Comparison of ENCODE assay signal across 12 cellular contexts in the genomic region with DNA sequence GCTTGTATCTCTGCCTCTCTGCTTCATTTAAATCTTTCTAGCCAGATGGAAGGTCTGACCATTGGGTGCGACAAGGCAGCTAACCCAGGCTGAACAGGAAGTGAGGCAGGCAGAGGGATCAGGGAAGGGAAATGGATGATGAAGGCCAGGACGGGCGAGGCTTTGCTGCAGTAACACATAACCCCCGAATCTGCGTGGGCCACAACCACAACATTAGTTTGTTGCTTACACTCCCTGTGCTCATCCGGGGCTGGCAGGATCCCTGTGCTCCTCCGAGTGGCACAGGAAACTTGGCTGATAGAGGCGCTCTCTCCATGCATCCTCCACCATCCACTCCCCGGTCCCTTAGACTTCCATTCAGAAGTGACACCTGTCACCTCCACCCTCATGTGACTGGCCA. TPM values are rescaled to one million over a fixed set of nuclear protein-coding genes. Genes with fewer than 3 reads are reported as not detected.
DNase-seq lines count a peak whose midpoint lies in the region; ATAC-seq and TF ChIP-seq lines count a peak whose summit lies in the region.
"Had no signal": no experiment of that assay in that cellular context is flagged by ENCODE, and none has a peak within 500 bp of the region (broad histone marks: within the 10 kb centered on the region; RNA-seq: fewer than 3 reads in every experiment).

No MANE protein-coding gene starts in this region.

- H3K36me3 Mint-ChIP-seq in IgD-negative memory B cell (peaks cover 3% of the 10 kb centered on the region), chondrocyte (ENCODE audit: low read depth) (peaks cover 5% of the 10 kb centered on the region)
- peaks cover 44% of the 10 kb centered on the region for H3K36me3 Mint-ChIP-seq in central memory CD8-positive, alpha-beta T cell (ENCODE audit: insufficient read depth)
- peaks cover 13% of the 10 kb centered on the region for H3K36me3 Mint-ChIP-seq in stimulated activated memory B cell treated with anti-CD40 and anti-IgM and Interleukin-4, amounts not matched to agents 10 μg/mL and 1 μg/mL and 100 μg/mL, for 72 hours

- H3K27ac Mint-ChIP-seq in IgD-negative memory B cell (peak overlapping the region; percentile 90 to 96 (median 93)), chondrocyte (ENCODE audit: unreplicated experiment) (no peak overlapping the region)
- H3K27ac Mint-ChIP-seq in central memory CD8-positive, alpha-beta T cell (ENCODE audit: low read depth) = peak overlapping the region; percentile 99
- H3K27ac Mint-ChIP-seq in stimulated activated memory B cell treated with anti-CD40 and anti-IgM and Interleukin-4, amounts not matched to agents 10 μg/mL and 1 μg/mL and 100 μg/mL, for 72 hours = peak overlapping the region; percentile 96

- no peak for TF ChIP-seq CTCF in chondrocyte (IDR thresholded peaks at IDR 0.05)

- H3K4me3 Mint-ChIP-seq in IgD-negative memory B cell (peak overlapping the region; percentile 21 to 97 (median 80)), chondrocyte (ENCODE audit: unreplicated experiment) (no peak overlapping the region)
- H3K4me3 Mint-ChIP-seq in central memory CD8-positive, alpha-beta T cell = peak overlapping the region; percentile 92
- peak overlapping the region; percentile 88 for H3K4me3 Mint-ChIP-seq in stimulated activated memory B cell treated with anti-CD40 and anti-IgM and Interleukin-4, amounts not matched to agents 10 μg/mL and 1 μg/mL and 100 μg/mL, for 72 hours

- H3K4me1 Mint-ChIP-seq in IgD-negative memory B cell (peaks cover 27 to 30% (median 28%) of the 10 kb centered on the region in 3 donors), chondrocyte (ENCODE audit: low read depth) (peaks cover 13% of the 10 kb centered on the region)
- peaks cover 54% of the 10 kb centered on the region for H3K4me1 Mint-ChIP-seq in central memory CD8-positive, alpha-beta T cell
- peaks cover 70% of the 10 kb centered on the region for H3K4me1 Mint-ChIP-seq in stimulated activated memory B cell treated with anti-CD40 and anti-IgM and Interleukin-4, amounts not matched to agents 10 μg/mL and 1 μg/mL and 100 μg/mL, for 72 hours

- no peak for ATAC-seq in central memory CD8-positive, alpha-beta T cell (replicated peaks; ENCODE audit: extremely low read depth, poor library complexity, severe bottlenecking)
- no peak for ATAC-seq in stimulated activated memory B cell treated with anti-CD40 and anti-IgM and Interleukin-4, amounts not matched to agents 10 μg/mL and 1 μg/mL and 100 μg/mL, for 72 hours
- no peak for ATAC-seq in HG03280 (IDR thresholded peaks at IDR 0.05; ENCODE audit: unreplicated experiment)

- H3K9me3 Mint-ChIP-seq in IgD-negative memory B cell (no peaks in the 10 kb centered on the region), chondrocyte (ENCODE audit: low read depth) (no peaks in the 10 kb centered on the region)
- no peaks in the 10 kb centered on the region for H3K9me3 Mint-ChIP-seq in central memory CD8-positive, alpha-beta T cell
- no peaks in the 10 kb centered on the region for H3K9me3 Mint-ChIP-seq in stimulated activated memory B cell treated with anti-CD40 and anti-IgM and Interleukin-4, amounts not matched to agents 10 μg/mL and 1 μg/mL and 100 μg/mL, for 72 hours

- no peaks in the 10 kb centered on the region for H3K27me3 Mint-ChIP-seq in IgD-negative memory B cell
- no peaks in the 10 kb centered on the region for H3K27me3 Mint-ChIP-seq in central memory CD8-positive, alpha-beta T cell
- no peaks in the 10 kb centered on the region for H3K27me3 Mint-ChIP-seq in stimulated activated memory B cell treated with anti-CD40 and anti-IgM and Interleukin-4, amounts not matched to agents 10 μg/mL and 1 μg/mL and 100 μg/mL, for 72 hours
- H3K27me3 Mint-ChIP-seq in chondrocyte (ENCODE audit: low read depth) = peaks cover 2% of the 10 kb centered on the region

- peak; percentile 62 for DNase-seq in activated CD8-positive, alpha-beta memory T cell treated with anti-CD3 and anti-CD28 coated beads, Interleukin-2, amount 50 U/mL, for 48 hours
- DNase-seq in activated CD8-positive, alpha-beta memory T cell treated with anti-CD3 and anti-CD28 coated beads for 24 hours = no peak
- no peak for DNase-seq in central memory CD8-positive, alpha-beta T cell (ENCODE audit: low spot score in 2 of 2)
- DNase-seq in chondrocyte (ENCODE audit: low spot score) (no peak), germinal center (ENCODE audit: low spot score) (no peak)
- DNase-seq: NCI-H2171, OCI-M1, T-helper 9 cell had no signal

RNA-seq across cellular contexts. Expression of gene FLT3LG, which starts 1.1 kb away (rescaled TPM):
- 24.3 TPM for polyA plus RNA-seq in IgD-negative memory B cell
- 1.6 to 3.4 TPM (median 1.9 TPM) in 3 replicates for total RNA-seq in chondrocyte
- total RNA-seq: G401 had no signal

RNA-seq across cellular contexts. Expression of gene RPL13A, which starts 14.5 kb away (rescaled TPM):
- polyA plus RNA-seq in IgD-negative memory B cell = 3,792 TPM
- total RNA-seq in chondrocyte = 1,566 to 1,771 TPM (median 1,602 TPM) in 3 replicates

RNA-seq across cellular contexts. Expression of gene ALDH16A1, which starts 19.9 kb away (rescaled TPM):
- polyA plus RNA-seq in IgD-negative memory B cell = 67.5 TPM
- total RNA-seq in chondrocyte = 23.2 to 34.9 TPM (median 24.5 TPM) in 3 replicates

RNA-seq across cellular contexts. Expression of gene PIH1D1, which starts 21.3 kb away (rescaled TPM):
- polyA plus RNA-seq in IgD-negative memory B cell = 98.8 TPM
- total RNA-seq in chondrocyte = 52.1 to 60.2 TPM (median 54.6 TPM) in 3 replicates

RNA-seq across cellular contexts. Expression of gene RPS11, which starts 23.3 kb away (rescaled TPM):
- 3,702 TPM for polyA plus RNA-seq in IgD-negative memory B cell
- total RNA-seq in chondrocyte = 1,193 to 1,478 TPM (median 1,199 TPM) in 3 replicates
